Comparison of ENCODE assay signal across 8 cellular contexts in genomic region chr9:128946945-128947422, GRCh38. TPM values are rescaled to one million over a fixed set of nuclear protein-coding genes. Genes with fewer than 3 reads are reported as not detected.
A peak's percentile ranks its signal among the peaks of the same experiment; 100 is the strongest.
DNase-seq lines count a peak whose midpoint lies in the region; ATAC-seq and TF ChIP-seq lines count a peak whose summit lies in the region.

No MANE protein-coding gene starts in this region.

- H2AFZ ChIP-seq in fibroblast of lung (ENCODE audit: low read length) = peak overlapping the region; percentile 94

- peaks cover 6% of the 10 kb centered on the region for H3K4me1 ChIP-seq in fibroblast of lung (ENCODE audit: control insufficient read depth, extremely low read depth, insufficient read depth, low read length)

- peak overlapping the region; percentile 96 for H3K27ac ChIP-seq in fibroblast of lung (ENCODE audit: insufficient read depth, low read length)

- H3K9ac ChIP-seq in fibroblast of lung (ENCODE audit: insufficient read depth, low read length) = peak overlapping the region; percentile 94

- peak overlapping the region; percentile 95 for H3K4me3 Mint-ChIP-seq in natural killer cell

- H3K36me3 Mint-ChIP-seq in natural killer cell = no peaks in the 10 kb centered on the region

- DNase-seq in activated gamma-delta T cell treated with Interleukin-2 at 50 U/mL for 16 hours (peak; percentile 11), activated gamma-delta T cell (lab: John Stamatoyannopoulos, UW) (no peak), fibroblast of lung (ENCODE audit: low read depth in 2 of 2) (peak; percentile 26 to 45), natural killer cell (no peak), retina (no peak)
- DNase-seq in activated CD4-positive, alpha-beta T cell treated with anti-CD3 and anti-CD28 coated beads, Interleukin-2, amount 50 U/mL, for 4 hours = peak; percentile 4 to 14

- ATAC-seq in HG03196 (IDR thresholded peaks at IDR 0.05; ENCODE audit: unreplicated experiment) (peak; percentile 21), natural killer cell (peak; percentile 8 to 28 (median 15)), HG03565 (IDR thresholded peaks at IDR 0.05; ENCODE audit: unreplicated experiment) (no peak)

- H3K27ac Mint-ChIP-seq in natural killer cell = peak overlapping the region; percentile 86 to 96

- no peaks in the 10 kb centered on the region for H3K27me3 Mint-ChIP-seq in natural killer cell (ENCODE audit: low read depth in 2 of 2)

- H3K79me2 ChIP-seq in fibroblast of lung (ENCODE audit: control insufficient read depth, insufficient read depth, low read length) = peaks cover 17% of the 10 kb centered on the region

- TF ChIP-seq CTCF in fibroblast of lung (conservative IDR thresholded peaks at IDR 0.05 in 1 of 2, IDR thresholded peaks at IDR 0.05 in 1 of 2; ENCODE audit: low read depth in 1 of 2, low read length in 2 of 2) (no peak), natural killer cell (IDR thresholded peaks at IDR 0.05) (no peak)

- no peaks in the 10 kb centered on the region for H3K9me3 ChIP-seq in fibroblast of lung (ENCODE audit: control insufficient read depth, insufficient read depth, low read depth, low read length)

- peak overlapping the region; percentile 89 for H3K4me2 ChIP-seq in fibroblast of lung (ENCODE audit: extremely low read depth, insufficient read depth, low read length)

- H3K4me3 ChIP-seq in fibroblast of lung (replicated peaks in 1 of 4; ENCODE audit: control extremely low read depth in 1 of 4, insufficient read depth in 1 of 4, low read depth in 3 of 4, low read length in 4 of 4) = peak overlapping the region; percentile 64 to 95 (median 76)

- peaks cover 27 to 29% of the 10 kb centered on the region in 2 donors for H3K4me1 Mint-ChIP-seq in natural killer cell

- H3K27me3 ChIP-seq in fibroblast of lung (ENCODE audit: control insufficient read depth, insufficient read depth, low read length) = no peaks in the 10 kb centered on the region

- intact Hi-C loops in natural killer cell (cut with micrococcal nuclease) = loop anchor here (1.0 to 5.0 kb wide), 2 partner anchors 65 to 85 kb away; partner anchors contain the start of gene LRRC8A

- no peaks in the 10 kb centered on the region for H3K9me3 Mint-ChIP-seq in natural killer cell

- no peaks in the 10 kb centered on the region for H3K36me3 ChIP-seq in fibroblast of lung (ENCODE audit: control insufficient read depth, insufficient read depth, low read length)

- no peaks in the 10 kb centered on the region for H4K20me1 ChIP-seq in fibroblast of lung (ENCODE audit: control insufficient read depth, extremely low read depth, insufficient read depth, low read length)

RNA-seq across cellular contexts. Expression of gene DOLK, which starts 0.4 kb away (rescaled TPM):
- 24.9 and 29.9 TPM in 2 replicates for total RNA-seq in fibroblast of lung
- 31.4 and 37.5 TPM in 2 replicates for polyA plus RNA-seq in fibroblast of lung
- 23.0 and 29.2 TPM in 2 replicates for polyA plus RNA-seq in fibroblast of lung (2012)
- 59.3 and 75.8 TPM in 2 replicates for polyA minus RNA-seq in fibroblast of lung (ENCODE audit: low replicate concordance)
- 1 to 10 TPM; 4.8 to 8.9 (median 6.7) TPM for total RNA-seq in natural killer cell

RNA-seq across cellular contexts. Expression of gene NUP188, which starts 0.5 kb away (rescaled TPM):
- total RNA-seq in fibroblast of lung (28.5 and 31.4 TPM in 2 replicates), natural killer cell (10 to 100 TPM; 53.9 to 66.4 (median 58.3) TPM)
- 28.8 and 65.8 TPM in 2 replicates for polyA plus RNA-seq in fibroblast of lung
- 21.2 and 43.4 TPM in 2 replicates for polyA plus RNA-seq in fibroblast of lung (2012)
- 221 and 261 TPM in 2 replicates for polyA minus RNA-seq in fibroblast of lung (ENCODE audit: low replicate concordance)

RNA-seq across cellular contexts. Expression of gene PHYHD1, which starts 26.2 kb away (rescaled TPM):
- total RNA-seq in fibroblast of lung (12.3 and 20.0 TPM in 2 replicates), natural killer cell (1 to 10 TPM; 5.4 to 6.0 (median 5.4) TPM)
- polyA plus RNA-seq in fibroblast of lung = 9.8 and 17.7 TPM in 2 replicates
- polyA plus RNA-seq in fibroblast of lung (2012) = 11.0 and 19.7 TPM in 2 replicates
- 11.7 and 28.1 TPM in 2 replicates for polyA minus RNA-seq in fibroblast of lung (ENCODE audit: low replicate concordance)

Comparison
In these comparisons a context has a peak if more than half of its experiments do, and no peak if none do; other contexts are left out.
1. DNase-seq: peak in activated gamma-delta T cell treated with Interleukin-2 at 50 U/mL for 16 hours (single experiment), activated CD4-positive, alpha-beta T cell treated with anti-CD3 and anti-CD28 coated beads, Interleukin-2, amount 50 U/mL, for 4 hours (2 of 2) and fibroblast of lung (2 of 2); none in activated gamma-delta T cell (single experiment), natural killer cell (single experiment) and retina (single experiment).